In the genomic region with DNA sequence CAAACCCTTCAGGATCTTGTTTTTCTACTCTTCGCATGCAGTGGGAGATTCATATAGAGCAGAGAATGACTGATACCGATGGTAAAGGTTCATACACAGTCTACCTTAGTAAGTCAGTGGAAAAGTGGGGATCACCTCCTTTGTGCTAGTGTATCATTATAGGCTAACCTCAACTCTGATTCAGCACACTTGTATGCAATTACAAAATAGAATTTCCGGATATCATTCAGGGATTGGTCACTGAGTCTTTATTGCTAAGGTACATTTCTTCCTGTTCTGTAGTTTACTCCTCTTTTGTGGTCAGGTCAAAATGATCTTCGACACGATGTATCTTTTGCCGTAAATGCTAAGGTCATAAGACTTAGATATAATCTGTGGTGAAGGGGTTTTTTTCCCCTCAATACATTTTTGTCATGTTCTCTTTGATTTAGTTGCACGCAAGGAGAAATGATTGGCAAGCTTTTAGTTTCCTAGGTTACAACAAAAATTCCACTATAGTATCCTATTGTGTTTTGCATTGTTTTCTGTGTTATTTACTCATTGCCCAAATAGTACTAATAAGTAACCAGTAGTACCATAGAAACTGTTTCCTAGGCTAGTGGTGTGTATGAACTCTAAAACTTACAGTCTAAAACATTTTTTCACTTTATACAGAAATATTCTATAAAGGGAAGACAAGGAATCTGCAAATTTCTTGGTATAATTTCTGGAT, we compare ENCODE assay signal across 14 cellular contexts. TPM values are rescaled to one million over a fixed set of nuclear protein-coding genes. Genes with fewer than 3 reads are reported as not detected.
A peak's percentile ranks its signal among the peaks of the same experiment; 100 is the strongest.
DNase-seq lines count a peak whose midpoint lies in the region; ATAC-seq and TF ChIP-seq lines count a peak whose summit lies in the region.
"Had no signal": no experiment of that assay in that cellular context is flagged by ENCODE, and none has a peak within 500 bp of the region (broad histone marks: within the 10 kb centered on the region; RNA-seq: fewer than 3 reads in every experiment).

No MANE protein-coding gene starts in this region.

- ATAC-seq in activated T-helper 17 cell treated with anti-CD3 and anti-CD28 coated beads, Interleukin-2, amount 50 U/mL, for 72 hours (replicated peaks): peak; percentile 54
- peak; percentile 36 for ATAC-seq in stimulated activated effector memory CD8-positive, alpha-beta T cell treated with anti-CD3 and anti-CD28 coated beads, Interleukin-12 subunit alpha, Interleukin-12 subunit beta, amount 100 ng/mL, for 72 hours

- H3K27ac Mint-ChIP-seq in MCF 10A (ENCODE audit: low read depth, unreplicated experiment) (peak overlapping the region; percentile 64), neural progenitor cell (no peak overlapping the region)
- no peak overlapping the region for H3K27ac Mint-ChIP-seq in activated T-helper 17 cell treated with anti-CD3 and anti-CD28 coated beads, Interleukin-2, amount 50 U/mL, for 72 hours
- no peak overlapping the region for H3K27ac Mint-ChIP-seq in stimulated activated effector memory CD8-positive, alpha-beta T cell treated with anti-CD3 and anti-CD28 coated beads, Interleukin-12 subunit alpha, Interleukin-12 subunit beta, amount 100 ng/mL, for 72 hours

- TF ChIP-seq POLR2A in breast epithelium (IDR thresholded peaks at IDR 0.05): no peak

- POLR2A ChIA-PET in MCF 10A (lab: Yijun Ruan, JAX): interaction anchor here (0.9 to 1.8 kb wide), 3 partner anchors 11 to 149 kb away, joined by 3 to 5 read pairs (median 3); no protein-coding TSS in a partner anchor

- H3K4me3 ChIP-seq in breast epithelium (no peak overlapping the region), neural progenitor cell (no peak overlapping the region)

- intact Hi-C loops in MCF 10A (cut with micrococcal nuclease) (no loop called here), breast epithelium (cut with DNase I; ENCODE audit: low total_unique reads) (no loop called here)

- H3K36me3 Mint-ChIP-seq in MCF 10A (ENCODE audit: insufficient read depth, unreplicated experiment) (no peaks in the 10 kb centered on the region), neural progenitor cell (no peaks in the 10 kb centered on the region)
- H3K36me3 Mint-ChIP-seq in activated T-helper 17 cell treated with anti-CD3 and anti-CD28 coated beads, Interleukin-2, amount 50 U/mL, for 72 hours (ENCODE audit: low read depth): no peaks in the 10 kb centered on the region
- no peaks in the 10 kb centered on the region for H3K36me3 Mint-ChIP-seq in stimulated activated effector memory CD8-positive, alpha-beta T cell treated with anti-CD3 and anti-CD28 coated beads, Interleukin-12 subunit alpha, Interleukin-12 subunit beta, amount 100 ng/mL, for 72 hours

- H3K4me1 ChIP-seq in breast epithelium (no peaks in the 10 kb centered on the region), neural progenitor cell (no peaks in the 10 kb centered on the region)
- H3K4me1 ChIP-seq: parathyroid adenoma had no signal

- H4K20me1 ChIP-seq in neural progenitor cell (ENCODE audit: low read depth): no peaks in the 10 kb centered on the region

- H3F3A ChIP-seq in neural progenitor cell (ENCODE audit: low read depth): no peaks in the 10 kb centered on the region

- no peaks in the 10 kb centered on the region for H3K27me3 Mint-ChIP-seq in MCF 10A (ENCODE audit: insufficient read depth, unreplicated experiment)
- H3K27me3 Mint-ChIP-seq in activated T-helper 17 cell treated with anti-CD3 and anti-CD28 coated beads, Interleukin-2, amount 50 U/mL, for 72 hours: peaks cover 4% of the 10 kb centered on the region
- H3K27me3 Mint-ChIP-seq in neural progenitor cell (ENCODE audit: insufficient read depth, low read depth): no peaks in the 10 kb centered on the region

- no peaks in the 10 kb centered on the region for H3K9me3 Mint-ChIP-seq in MCF 10A (ENCODE audit: unreplicated experiment)
- H3K9me3 Mint-ChIP-seq in activated T-helper 17 cell treated with anti-CD3 and anti-CD28 coated beads, Interleukin-2, amount 50 U/mL, for 72 hours: no peaks in the 10 kb centered on the region
- H3K9me3 Mint-ChIP-seq in stimulated activated effector memory CD8-positive, alpha-beta T cell treated with anti-CD3 and anti-CD28 coated beads, Interleukin-12 subunit alpha, Interleukin-12 subunit beta, amount 100 ng/mL, for 72 hours: peaks cover 18% of the 10 kb centered on the region
- H3K9me3 Mint-ChIP-seq in neural progenitor cell: no peaks in the 10 kb centered on the region

- no peaks in the 10 kb centered on the region for H3K36me3 ChIP-seq in breast epithelium
- no peaks in the 10 kb centered on the region for H3K36me3 ChIP-seq in neural progenitor cell

- DNase-seq in MCF 10A (ENCODE audit: unreplicated experiment) (peak; percentile 58), breast epithelium (ENCODE audit: low spot score in 2 of 2) (no peak), HT-29 (ENCODE audit: low spot score) (peak; percentile 71), NCI-H82 (lab: John Stamatoyannopoulos, UW) (no peak), neural progenitor cell (ENCODE audit: low spot score) (no peak)
- DNase-seq in stimulated activated effector memory CD8-positive, alpha-beta T cell treated with anti-CD3 and anti-CD28 coated beads, Interleukin-12 subunit alpha, Interleukin-12 subunit beta, amount 100 ng/mL, for 72 hours (ENCODE audit: low spot score in 2 of 2): no peak
- no peak for DNase-seq in stimulated activated CD8-positive, alpha-beta memory T cell treated with anti-CD3 and anti-CD28 coated beads, Interleukin-4, amount 100 ng/mL, for 48 hours
- DNase-seq: central memory CD4-positive, alpha-beta T cell; DMS 273 treated with DMSO at 0.1 percent for 48 hours; erythroblast; NCI-H1417; NCI-H526 had no signal

- H3K27ac ChIP-seq in breast epithelium (no peak overlapping the region), neural progenitor cell (no peak overlapping the region)
- H3K27ac ChIP-seq: parathyroid adenoma had no signal

- CTCF ChIA-PET in MCF 10A (lab: Yijun Ruan, JAX): interaction anchor here (0.6 to 1.0 kb wide), 3 partner anchors 47 to 188 kb away, joined by 3 to 6 read pairs (median 4); no protein-coding TSS in a partner anchor

- no peak overlapping the region for H3K4me3 Mint-ChIP-seq in MCF 10A (ENCODE audit: unreplicated experiment)
- H3K4me3 Mint-ChIP-seq in activated T-helper 17 cell treated with anti-CD3 and anti-CD28 coated beads, Interleukin-2, amount 50 U/mL, for 72 hours: no peak overlapping the region
- H3K4me3 Mint-ChIP-seq in stimulated activated effector memory CD8-positive, alpha-beta T cell treated with anti-CD3 and anti-CD28 coated beads, Interleukin-12 subunit alpha, Interleukin-12 subunit beta, amount 100 ng/mL, for 72 hours: no peak overlapping the region
- no peak overlapping the region for H3K4me3 Mint-ChIP-seq in neural progenitor cell

- TF ChIP-seq CTCF in MCF 10A (IDR thresholded peaks at IDR 0.05; ENCODE audit: unreplicated experiment) (no peak), breast epithelium (IDR thresholded peaks at IDR 0.05) (no peak), neural progenitor cell (IDR thresholded peaks at IDR 0.05) (no peak)

- H3K27me3 ChIP-seq in breast epithelium (no peaks in the 10 kb centered on the region), neural progenitor cell (no peaks in the 10 kb centered on the region)

- H3K4me2 ChIP-seq in neural progenitor cell: no peak overlapping the region

- no peak overlapping the region for H3K9ac ChIP-seq in neural progenitor cell
- H3K9ac ChIP-seq: parathyroid adenoma had no signal

- H3K9me3 ChIP-seq in breast epithelium (no peaks in the 10 kb centered on the region), neural progenitor cell (ENCODE audit: low read depth) (no peaks in the 10 kb centered on the region)

- no peak overlapping the region for H2AFZ ChIP-seq in neural progenitor cell (replicated peaks)
- H2AFZ ChIP-seq: parathyroid adenoma had no signal

- H3K79me2 ChIP-seq in neural progenitor cell (ENCODE audit: low read depth): no peaks in the 10 kb centered on the region

- H3K4me1 Mint-ChIP-seq in MCF 10A (ENCODE audit: insufficient read depth, unreplicated experiment) (peaks cover 8% of the 10 kb centered on the region), neural progenitor cell (no peaks in the 10 kb centered on the region)
- H3K4me1 Mint-ChIP-seq in activated T-helper 17 cell treated with anti-CD3 and anti-CD28 coated beads, Interleukin-2, amount 50 U/mL, for 72 hours: no peaks in the 10 kb centered on the region
- H3K4me1 Mint-ChIP-seq in stimulated activated effector memory CD8-positive, alpha-beta T cell treated with anti-CD3 and anti-CD28 coated beads, Interleukin-12 subunit alpha, Interleukin-12 subunit beta, amount 100 ng/mL, for 72 hours: no peaks in the 10 kb centered on the region

- no TSS peak for BruUV-seq in MCF 10A (replicated peaks; lab: Mats Ljungman, UMichigan)

RNA-seq across cellular contexts. Expression of gene PLA2G4A, which starts 35.7 kb away (rescaled TPM):
- 2.1 and 3.8 TPM in 2 replicates for total RNA-seq in MCF 10A (2022)
- 10 to 100 TPM in 1 of 3 donors, 1 to 10 TPM in 2; 5.6 to 13.3 (median 7.4) TPM for total RNA-seq in breast epithelium
- 10.6 and 14.3 TPM in 2 replicates for total RNA-seq in HT-29 (2014; rRNA removed; shearing (Covaris generic))
- under 1 TPM; 0.22 to 0.40 TPM for total RNA-seq in activated T-helper 17 cell treated with anti-CD3 and anti-CD28 coated beads, Interleukin-2, amount 50 U/mL, for 72 hours
- total RNA-seq in neural progenitor cell (ENCODE audit: low replicate concordance): 0.81 and 1.0 TPM in 2 replicates

Comparison
In these comparisons a context has a peak if more than half of its experiments do, and no peak if none do; other contexts are left out.
1. DNase-seq: peak in MCF 10A (single experiment) and HT-29 (single experiment); none in breast epithelium (0 of 2), stimulated activated effector memory CD8-positive, alpha-beta T cell treated with anti-CD3 and anti-CD28 coated beads, Interleukin-12 subunit alpha, Interleukin-12 subunit beta, amount 100 ng/mL, for 72 hours (0 of 2), stimulated activated CD8-positive, alpha-beta memory T cell treated with anti-CD3 and anti-CD28 coated beads, Interleukin-4, amount 100 ng/mL, for 48 hours (single experiment), NCI-H82 (single experiment) and neural progenitor cell (single experiment).